In genomic region chr22:38737302-38738060, GRCh38 we compare ENCODE assay signal across 1 cellular context.
A peak's percentile ranks its signal among the peaks of the same experiment; 100 is the strongest.
TF ChIP-seq lines count a peak whose summit lies in the region.

No MANE protein-coding gene starts in this region.

TF ChIP-seq in K562, 482 proteins besides CTCF, POLR2A, EP300 and RAD21:
- TF ChIP-seq CHD1 (IDR thresholded peaks at IDR 0.05; ENCODE audit: low read length) (no peak), CSDE1 (IDR thresholded peaks at IDR 0.05) (no peak), ZBTB33 (CRISPR knock-in tag; IDR thresholded peaks at IDR 0.05) (peak; percentile 37; the same call in 1 of the 2 replicates), E2F6 (IDR thresholded peaks at IDR 0.05; ENCODE audit: borderline replicate concordance in 1 of 2, extremely low read depth in 1 of 2, insufficient read depth in 1 of 2, insufficient read length in 1 of 2, low read depth in 1 of 2, low read length in 1 of 2, poor library complexity in 1 of 2, severe bottlenecking in 1 of 2) (no peak), POLR2G (IDR thresholded peaks at IDR 0.05; ENCODE audit: low read depth, low read length) (peak; percentile 51), PRDM10 (IDR thresholded peaks at IDR 0.05; ENCODE audit: partially characterized antibody) (peak; percentile 38), BMI1 (IDR thresholded peaks at IDR 0.05; ENCODE audit: low read length) (no peak)
